ENCODE assay signal across 8 cellular contexts in genomic region chr11:72585762-72586590, GRCh38.
DNase-seq lines count a peak whose midpoint lies in the region; ATAC-seq, FAIRE-seq and TF ChIP-seq lines count a peak whose summit lies in the region.

No MANE protein-coding gene starts in this region.

- H3K23ac ChIP-seq in trophoblast cell (ENCODE audit: low read length): no peak overlapping the region

- H3K36me3 ChIP-seq in GM06990 (ENCODE audit: control insufficient read depth, insufficient read depth, low read length): no peaks in the 10 kb centered on the region
- no peaks in the 10 kb centered on the region for H3K36me3 ChIP-seq in RWPE2 (ENCODE audit: low read depth)
- H3K36me3 ChIP-seq in trophoblast cell (ENCODE audit: control insufficient read depth in 1 of 2, insufficient read depth in 2 of 2, low read length in 2 of 2): no peaks in the 10 kb centered on the region
- no peaks in the 10 kb centered on the region for H3K36me3 ChIP-seq in aorta (ENCODE audit: control insufficient read depth in 1 of 2, insufficient read depth in 2 of 2, low read length in 1 of 2)

- peak; percentile 88 for TF ChIP-seq CTCF in GM06990 (IDR thresholded peaks at IDR 0.05; ENCODE audit: insufficient read depth, low read length, poor library complexity, severe bottlenecking)
- TF ChIP-seq CTCF in LNCaP clone FGC (IDR thresholded peaks at IDR 0.05; ENCODE audit: control insufficient read depth, extremely low read depth, insufficient read depth): peak; percentile 73
- peak; percentile 93 for TF ChIP-seq CTCF in RWPE2 (IDR thresholded peaks at IDR 0.05; ENCODE audit: poor library complexity, severe bottlenecking)

- no peak overlapping the region for H4K91ac ChIP-seq in trophoblast cell (ENCODE audit: low read depth, low read length)

- H4K8ac ChIP-seq in trophoblast cell (ENCODE audit: low read depth, low read length): no peak overlapping the region

- H3K14ac ChIP-seq in trophoblast cell (ENCODE audit: low read length): no peak overlapping the region

- H3K27me3 ChIP-seq in GM06990 (replicated peaks; ENCODE audit: control insufficient read depth, insufficient read depth, low read length) (peaks cover 1% of the 10 kb centered on the region), RWPE2 (ENCODE audit: insufficient read depth, poor library complexity, severe bottlenecking) (peaks cover 21% of the 10 kb centered on the region), trophoblast cell (ENCODE audit: insufficient read depth, low read length) (peaks cover 38% of the 10 kb centered on the region), aorta (ENCODE audit: control insufficient read depth in 1 of 2, insufficient read depth in 2 of 2, low read length in 1 of 2) (no peaks in the 10 kb centered on the region)

- no peak overlapping the region for H2BK5ac ChIP-seq in trophoblast cell (ENCODE audit: low read depth, low read length, poor library complexity)

- H4K12ac ChIP-seq in trophoblast cell (ENCODE audit: low read depth, low read length): no peak overlapping the region

- H2BK120ac ChIP-seq in trophoblast cell (ENCODE audit: insufficient read depth, low read length, poor library complexity): no peak overlapping the region

- H3K79me2 ChIP-seq in trophoblast cell (ENCODE audit: control insufficient read depth, insufficient read depth, low read length, poor library complexity): no peaks in the 10 kb centered on the region

- H3K4me1 ChIP-seq in RWPE2 (ENCODE audit: insufficient read depth, poor library complexity, severe bottlenecking): no peaks in the 10 kb centered on the region
- H3K4me1 ChIP-seq in trophoblast cell (ENCODE audit: control insufficient read depth in 1 of 2, insufficient read depth in 2 of 2, low read length in 2 of 2): peaks cover 0 to 3% of the 10 kb centered on the region in 2 experiments
- H3K4me1 ChIP-seq in aorta (ENCODE audit: control insufficient read depth in 1 of 2, insufficient read depth in 2 of 2, low read length in 2 of 2): no peaks in the 10 kb centered on the region

- H3K4me3 ChIP-seq in GM06990 (replicated peaks; ENCODE audit: low read depth, low read length) (no peak overlapping the region), LNCaP clone FGC (ENCODE audit: low read depth, low read length) (no peak overlapping the region), RWPE2 (ENCODE audit: severe bottlenecking) (no peak overlapping the region), trophoblast cell (ENCODE audit: low read depth, low read length) (no peak overlapping the region), aorta (ENCODE audit: low read length in 2 of 2) (no peak overlapping the region)

- H3K4me2 ChIP-seq in trophoblast cell (ENCODE audit: low read length): no peak overlapping the region

- H3K27ac ChIP-seq in RWPE2 (ENCODE audit: poor library complexity, severe bottlenecking) (no peak overlapping the region), trophoblast cell (ENCODE audit: low read depth, low read length) (no peak overlapping the region), aorta (ENCODE audit: low read depth in 1 of 2, low read length in 2 of 2) (no peak overlapping the region)

- H2BK12ac ChIP-seq in trophoblast cell (ENCODE audit: low read length): no peak overlapping the region

- no peak overlapping the region for H2AFZ ChIP-seq in trophoblast cell (ENCODE audit: insufficient read depth, low read length, poor library complexity)

- no peak overlapping the region for H3K9ac ChIP-seq in trophoblast cell (ENCODE audit: low read length)

- no peaks in the 10 kb centered on the region for H3K79me1 ChIP-seq in trophoblast cell (ENCODE audit: low read length)

- H3K18ac ChIP-seq in trophoblast cell (ENCODE audit: low read length): no peak overlapping the region

- no peak overlapping the region for H3K4ac ChIP-seq in trophoblast cell (ENCODE audit: low read depth, low read length)

- H3K9me3 ChIP-seq in RWPE2 (ENCODE audit: severe bottlenecking) (no peaks in the 10 kb centered on the region), trophoblast cell (ENCODE audit: insufficient read depth, low read depth, low read length) (peaks cover 4% of the 10 kb centered on the region), aorta (ENCODE audit: control insufficient read depth, low read length) (no peaks in the 10 kb centered on the region)

- peak; percentile 70 for ATAC-seq in RWPE2 (ENCODE audit: low read depth)
- peak; percentile 76 for ATAC-seq in aorta (ENCODE audit: low FRiP score)
- ATAC-seq in GM18520 (IDR thresholded peaks at IDR 0.05; ENCODE audit: unreplicated experiment): no peak

- no peak overlapping the region for H2AK5ac ChIP-seq in trophoblast cell (ENCODE audit: low read length)

- DNase-seq in GM06990 (ENCODE audit: extremely low read depth, insufficient read length) (peak; percentile 41), LNCaP clone FGC (ENCODE audit: low read depth) (peak; percentile 32), RWPE2 (ENCODE audit: low spot score) (peak; percentile 47), frontal cortex (ENCODE audit: low spot score in 2 of 2) (peak; percentile 84 to 86), trophoblast cell (peak; percentile 66 to 91), aorta (peak; percentile 66 to 78)
- DNase-seq in activated gamma-delta T cell treated with anti-CD3 and anti-CD28 coated beads, Interleukin-2, amount 50 U/mL, for 16 hours (ENCODE audit: low read depth): peak; percentile 70

- FAIRE-seq in frontal cortex (lab: Jason Lieb, UNC): no peak

- intact Hi-C loops in aorta (cut with DNase I): loop anchor here (1.0 to 2.0 kb wide), 3 partner anchors 57 to 99 kb away; no protein-coding TSS in a partner anchor

- no CpG with 5 or more reads among the region's 18 CpGs for WGBS in trophoblast cell (ENCODE audit: extremely low coverage, insufficient coverage, insufficient read length)
- 21 to 23% methylated on average over 18 of the region's 18 CpGs for WGBS in aorta, 2 donors

Comparison
In these comparisons a context has a peak if more than half of its experiments do, and no peak if none do; other contexts are left out.
1. DNase-seq: peak in every context shown above with its lines; median percentile 85 in frontal cortex; 78 in trophoblast cell; 72 in aorta; 70 in activated gamma-delta T cell treated with anti-CD3 and anti-CD28 coated beads, Interleukin-2, amount 50 U/mL, for 16 hours; 47 in RWPE2; 41 in GM06990; 32 in LNCaP clone FGC.